ENCODE assay signal across 18 cellular contexts in genomic region chr1:197312163-197312562, GRCh38. TPM values are rescaled to one million over a fixed set of nuclear protein-coding genes. Genes with fewer than 3 reads are reported as not detected.
DNase-seq lines count a peak whose midpoint lies in the region; ATAC-seq, FAIRE-seq and TF ChIP-seq lines count a peak whose summit lies in the region.
"Had no signal": no experiment of that assay in that cellular context is flagged by ENCODE, and none has a peak within 500 bp of the region (broad histone marks: within the 10 kb centered on the region; RNA-seq: fewer than 3 reads in every experiment).

No MANE protein-coding gene starts in this region.

- no peaks in the 10 kb centered on the region for H3K27me3 ChIP-seq in brain microvascular endothelial cell (replicated peaks)
- H3K27me3 ChIP-seq: BLaER1, SJSA1 had no signal

- no peak for ATAC-seq in activated CD8-positive, alpha-beta T cell treated with anti-CD3 and anti-CD28 coated beads, Interleukin-2, amount 10 ng/mL, durations not matched to agents 7 days and 5 days
- no peak for ATAC-seq in GM21529 (IDR thresholded peaks at IDR 0.05; ENCODE audit: unreplicated experiment)
- ATAC-seq: CD8-positive, alpha-beta T cell had no signal

- DNase-seq in NCI-H748 (lab: John Stamatoyannopoulos, UW; ENCODE audit: unreplicated experiment) (peak; percentile 21), NCI-H748 treated with DMSO at 0.1 percent for 48 hours (lab: John Stamatoyannopoulos, UW) (no peak), NCI-H226 (peak; percentile 69), brain microvascular endothelial cell (peak; percentile 6), urothelium cell line (ENCODE audit: low spot score) (no peak), GM12891 (ENCODE audit: insufficient read length, low spot score) (no peak)
- DNase-seq in activated CD8-positive, alpha-beta T cell treated with anti-CD3 and anti-CD28 coated beads, Interleukin-2, amount 10 ng/mL, durations not matched to agents 7 days and 5 days = no peak
- DNase-seq: 8988T; CD8-positive, alpha-beta T cell; NCI-H1092 treated with DMSO at 0.1 percent for 48 hours; NCI-H69; OCI-M1 had no signal

- no peaks in the 10 kb centered on the region for H3K9me3 Mint-ChIP-seq in activated CD8-positive, alpha-beta T cell treated with anti-CD3 and anti-CD28 coated beads, Interleukin-2, amount 10 ng/mL, durations not matched to agents 7 days and 5 days (ENCODE audit: insufficient read depth)
- H3K9me3 Mint-ChIP-seq: CD8-positive, alpha-beta T cell had no signal

- POLR2A ChIA-PET in activated CD8-positive, alpha-beta T cell treated with anti-CD3 and anti-CD28 coated beads, Interleukin-2, amount 10 ng/mL, durations not matched to agents 7 days and 5 days (lab: Charles Lee) = no interaction called here

- H3K27me3 Mint-ChIP-seq in activated CD8-positive, alpha-beta T cell treated with anti-CD3 and anti-CD28 coated beads, Interleukin-2, amount 10 ng/mL, durations not matched to agents 7 days and 5 days (ENCODE audit: low read depth) = peaks cover 2% of the 10 kb centered on the region

- no peak for TF ChIP-seq POLR2A in GM12891 (IDR thresholded peaks at IDR 0.05; ENCODE audit: low read depth, low read length)

- TF ChIP-seq CTCF in brain microvascular endothelial cell (IDR thresholded peaks at IDR 0.05; ENCODE audit: low read depth, low read length, missing control alignments) = no peak

- no peak overlapping the region for H3K4me3 ChIP-seq in brain microvascular endothelial cell (ENCODE audit: low read depth, low read length)
- H3K4me3 ChIP-seq: BLaER1, SJSA1 had no signal

- no peaks in the 10 kb centered on the region for H3K4me1 Mint-ChIP-seq in activated CD8-positive, alpha-beta T cell treated with anti-CD3 and anti-CD28 coated beads, Interleukin-2, amount 10 ng/mL, durations not matched to agents 7 days and 5 days (ENCODE audit: low read depth)

- H3K27ac Mint-ChIP-seq in activated CD8-positive, alpha-beta T cell treated with anti-CD3 and anti-CD28 coated beads, Interleukin-2, amount 10 ng/mL, durations not matched to agents 7 days and 5 days = no peak overlapping the region
- H3K27ac Mint-ChIP-seq: CD8-positive, alpha-beta T cell had no signal

- H3K4me3 Mint-ChIP-seq in activated CD8-positive, alpha-beta T cell treated with anti-CD3 and anti-CD28 coated beads, Interleukin-2, amount 10 ng/mL, durations not matched to agents 7 days and 5 days = no peak overlapping the region
- H3K4me3 Mint-ChIP-seq: CD8-positive, alpha-beta T cell had no signal

- H3K27ac ChIP-seq in brain microvascular endothelial cell = no peak overlapping the region
- H3K27ac ChIP-seq: BLaER1, HL-60, SJSA1 had no signal

- CTCF ChIA-PET in activated CD8-positive, alpha-beta T cell treated with anti-CD3 and anti-CD28 coated beads, Interleukin-2, amount 10 ng/mL, durations not matched to agents 7 days and 5 days (lab: Charles Lee) = no interaction called here

- FAIRE-seq in urothelium cell line (lab: Jason Lieb, UNC) (peak; percentile 56), GM12891 (lab: Jason Lieb, UNC) (no peak)
- FAIRE-seq: H1, HTR-8/SVneo had no signal

- H3K36me3 Mint-ChIP-seq in activated CD8-positive, alpha-beta T cell treated with anti-CD3 and anti-CD28 coated beads, Interleukin-2, amount 10 ng/mL, durations not matched to agents 7 days and 5 days (ENCODE audit: low read depth) = no peaks in the 10 kb centered on the region
- H3K36me3 Mint-ChIP-seq: CD8-positive, alpha-beta T cell had no signal

- H3K36me3 ChIP-seq in brain microvascular endothelial cell (replicated peaks) = no peaks in the 10 kb centered on the region
- H3K36me3 ChIP-seq: BLaER1, SJSA1 had no signal

- in situ Hi-C loops in brain microvascular endothelial cell (cut with HindIII; ENCODE audit: low pct_ligation_motif_present, low sequenced_read_pairs) = no loop called here

TF ChIP-seq in GM12891, 5 proteins besides CTCF, POLR2A, EP300 and RAD21:
- TF ChIP-seq PAX5 (IDR thresholded peaks at IDR 0.05; ENCODE audit: insufficient read depth, low read length, severe bottlenecking) (no peak), POU2F2 (IDR thresholded peaks at IDR 0.05; ENCODE audit: low read depth, low read length) (no peak), TAF1 (IDR thresholded peaks at IDR 0.05; ENCODE audit: low read depth, low read length) (no peak), SPI1 (IDR thresholded peaks at IDR 0.05; ENCODE audit: low read depth, low read length) (no peak), POLR2AphosphoS5 (IDR thresholded peaks at IDR 0.05; ENCODE audit: low read depth, low read length) (no peak)

RNA-seq across cellular contexts. Expression of gene CRB1, which starts 44.1 kb away (rescaled TPM):
- under 1 TPM in 1 of 2 experiments, not detected in 1; 0.08 TPM for total RNA-seq in activated CD8-positive, alpha-beta T cell treated with anti-CD3 and anti-CD28 coated beads, Interleukin-2, amount 10 ng/mL, durations not matched to agents 7 days and 5 days
- polyA plus RNA-seq in GM12891 (2012; ENCODE audit: low read depth, missing spikeins) = not detected
- total RNA-seq: H1 had no signal

Comparison
In these comparisons a context has a peak if more than half of its experiments do, and no peak if none do; other contexts are left out.
1. DNase-seq: peak in NCI-H748 (single experiment), NCI-H226 (single experiment) and brain microvascular endothelial cell (single experiment); none in NCI-H748 treated with DMSO at 0.1 percent for 48 hours (single experiment), urothelium cell line (single experiment), activated CD8-positive, alpha-beta T cell treated with anti-CD3 and anti-CD28 coated beads, Interleukin-2, amount 10 ng/mL, durations not matched to agents 7 days and 5 days (single experiment) and GM12891 (single experiment).